Comparison of ENCODE assay signal across 16 cellular contexts in the genomic region with DNA sequence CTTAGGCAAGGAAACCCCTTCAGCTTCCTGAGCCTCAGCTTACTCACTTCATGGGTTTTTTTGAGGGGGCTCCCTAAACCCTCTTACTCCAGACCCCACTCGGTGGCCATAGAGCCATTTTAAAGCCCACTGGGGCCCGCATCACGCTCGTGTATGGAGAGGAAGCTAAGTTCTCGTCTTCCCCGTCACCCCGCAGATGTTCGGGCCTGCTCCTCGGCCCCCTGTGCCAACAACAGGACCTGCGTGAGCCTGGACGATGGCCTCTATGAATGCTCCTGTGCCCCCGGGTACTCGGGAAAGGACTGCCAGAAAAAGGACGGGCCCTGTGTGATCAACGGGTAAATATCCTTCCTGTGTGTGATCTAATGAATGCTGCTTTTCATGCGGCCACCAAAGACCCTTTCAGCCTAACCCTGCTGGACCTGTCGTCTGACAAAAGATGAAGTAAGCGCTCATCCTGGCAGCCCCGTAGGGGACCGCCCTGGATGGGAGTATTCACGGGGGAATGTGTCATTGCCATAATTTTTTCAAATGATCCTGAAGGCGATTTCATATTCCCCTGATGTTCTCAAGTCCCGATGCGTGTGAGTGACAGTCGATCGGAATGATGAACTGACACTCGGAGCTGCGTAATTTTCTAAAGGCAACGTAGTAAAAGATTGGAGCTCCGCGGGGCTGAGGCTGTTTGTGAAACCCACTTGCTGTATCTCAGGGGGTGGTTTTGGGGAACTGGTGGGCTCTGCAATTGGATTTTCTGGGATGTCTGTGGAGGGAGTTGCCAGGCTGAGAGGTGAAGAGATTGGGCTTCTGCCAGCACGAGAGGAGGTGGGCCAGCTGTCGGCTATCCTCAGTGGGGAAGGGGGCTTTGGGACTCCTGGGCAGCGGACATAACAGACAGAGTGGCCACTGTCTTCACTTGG. TPM values are rescaled to one million over a fixed set of nuclear protein-coding genes. Genes with fewer than 3 reads are reported as not detected.
DNase-seq lines count a peak whose midpoint lies in the region; ATAC-seq and TF ChIP-seq lines count a peak whose summit lies in the region.
"Had no signal": no experiment of that assay in that cellular context is flagged by ENCODE, and none has a peak within 500 bp of the region (broad histone marks: within the 10 kb centered on the region; RNA-seq: fewer than 3 reads in every experiment).

No MANE protein-coding gene starts in this region.

- peaks cover 21% of the 10 kb centered on the region for H3K4me1 Mint-ChIP-seq in glutamatergic neuron (ENCODE audit: low read depth, unreplicated experiment)
- H3K4me1 Mint-ChIP-seq in neural crest cell = peaks cover 30% of the 10 kb centered on the region

- intact Hi-C loops in spleen (cut with DNase I; ENCODE audit: low total_unique reads) = no loop called here

- H3K9me3 ChIP-seq in RWPE2 (ENCODE audit: severe bottlenecking) = no peaks in the 10 kb centered on the region
- no peaks in the 10 kb centered on the region for H3K9me3 ChIP-seq in spleen
- H3K9me3 ChIP-seq: Caco-2, Peyer's patch had no signal

- H3K4me3 ChIP-seq in RWPE2 (ENCODE audit: severe bottlenecking) = no peak overlapping the region
- H3K4me3 ChIP-seq in spleen = no peak overlapping the region
- H3K4me3 ChIP-seq: GM23248, K562, Peyer's patch had no signal

- peak; percentile 34 for DNase-seq in RWPE2 (ENCODE audit: low spot score)
- no peak for DNase-seq in glutamatergic neuron
- DNase-seq in neural crest cell (ENCODE audit: low read depth, low spot score) = no peak
- DNase-seq in spleen = peak; percentile 58
- no peak for DNase-seq in NCI-H2171 treated with DMSO at 0.1 percent for 48 hours (lab: John Stamatoyannopoulos, UW)
- no peak for DNase-seq in NCI-H2171 (lab: John Stamatoyannopoulos, UW)
- DNase-seq: AML-193, Caco-2, GF-D8, GM23248, NCI-H1105 had no signal

- H3K27ac ChIP-seq in RWPE2 (ENCODE audit: poor library complexity, severe bottlenecking) (no peak overlapping the region), spleen (no peak overlapping the region)
- H3K27ac ChIP-seq: GM23248, Peyer's patch had no signal

- no peak overlapping the region for H3K27ac Mint-ChIP-seq in glutamatergic neuron (ENCODE audit: unreplicated experiment)
- H3K27ac Mint-ChIP-seq in neural crest cell (ENCODE audit: unreplicated experiment) = peak overlapping the region; percentile 76

- peaks cover 14% of the 10 kb centered on the region for H3K27me3 Mint-ChIP-seq in glutamatergic neuron (ENCODE audit: unreplicated experiment)
- peaks cover 48% of the 10 kb centered on the region for H3K27me3 Mint-ChIP-seq in neural crest cell (ENCODE audit: low read depth)

- no peak for TF ChIP-seq POLR2A in spleen (IDR thresholded peaks at IDR 0.05)

- H3K36me3 ChIP-seq in RWPE2 (ENCODE audit: low read depth) (no peaks in the 10 kb centered on the region), spleen (no peaks in the 10 kb centered on the region)
- H3K36me3 ChIP-seq: Peyer's patch had no signal

- no peaks in the 10 kb centered on the region for H3K9me3 Mint-ChIP-seq in glutamatergic neuron (ENCODE audit: unreplicated experiment)
- H3K9me3 Mint-ChIP-seq in neural crest cell = no peaks in the 10 kb centered on the region

- H3K36me3 Mint-ChIP-seq in glutamatergic neuron (ENCODE audit: unreplicated experiment) = peaks cover 3% of the 10 kb centered on the region
- H3K36me3 Mint-ChIP-seq in neural crest cell (ENCODE audit: low read depth) = no peaks in the 10 kb centered on the region

- H3K4me1 ChIP-seq in RWPE2 (ENCODE audit: insufficient read depth, poor library complexity, severe bottlenecking) (no peaks in the 10 kb centered on the region), spleen (peaks cover 0 to 5% (median 2%) of the 10 kb centered on the region in 6 donors)
- H3K4me1 ChIP-seq: Caco-2, Peyer's patch had no signal

- H3K27me3 ChIP-seq in RWPE2 (ENCODE audit: insufficient read depth, poor library complexity, severe bottlenecking) (peaks cover 37% of the 10 kb centered on the region), spleen (replicated peaks in 1 of 7) (peaks cover 0 to 41% (median 28%) of the 10 kb centered on the region in 7 donors)
- H3K27me3 ChIP-seq: Peyer's patch had no signal

- peak overlapping the region; percentile 16 for H3K4me3 Mint-ChIP-seq in glutamatergic neuron (ENCODE audit: unreplicated experiment)
- peak overlapping the region; percentile 33 for H3K4me3 Mint-ChIP-seq in neural crest cell

- ATAC-seq in RWPE2 (ENCODE audit: low read depth) (no peak), GM19023 (IDR thresholded peaks at IDR 0.05; ENCODE audit: unreplicated experiment) (no peak)
- ATAC-seq: K562, Right ventricle myocardium inferior had no signal

- WGBS in spleen, 5 donors = 85 to 93% (median 90%) methylated on average over 33 to 34 of the region's 34 CpGs

- TF ChIP-seq CTCF in RWPE2 (IDR thresholded peaks at IDR 0.05; ENCODE audit: poor library complexity, severe bottlenecking) = no peak
- no peak for TF ChIP-seq CTCF in glutamatergic neuron (IDR thresholded peaks at IDR 0.05; ENCODE audit: partially characterized antibody, unreplicated experiment)
- TF ChIP-seq CTCF in neural crest cell (conservative IDR thresholded peaks at IDR 0.05) = no peak
- no peak for TF ChIP-seq CTCF in spleen (IDR thresholded peaks at IDR 0.05 in 8 of 11, conservative IDR thresholded peaks at IDR 0.05 in 3 of 11)

RNA-seq across cellular contexts. Expression of gene DLK1, which starts 5.4 kb away (rescaled TPM):
- total RNA-seq in glutamatergic neuron (ENCODE audit: unreplicated experiment) (37.3 TPM), neural crest cell (4.4 and 5.2 TPM in 2 replicates), spleen (under 1 TPM in 3 of 7 donors, not detected in 4; 0.17 to 0.79 (median 0.38) TPM)
- not detected for polyA plus RNA-seq in spleen
- total RNA-seq: Caco-2, GM23248, NCI-H460, Peyer's patch had no signal
- polyA plus RNA-seq: GM23248 had no signal

Comparison
In these comparisons a context has a peak if more than half of its experiments do, and no peak if none do; other contexts are left out.
1. DNase-seq: peak in RWPE2 (single experiment) and spleen (single experiment); none in glutamatergic neuron (single experiment), neural crest cell (single experiment), NCI-H2171 treated with DMSO at 0.1 percent for 48 hours (single experiment) and NCI-H2171 (single experiment).